ENCODE assay signal across 8 cellular contexts in genomic region chrX:70132877-70133302, GRCh38. TPM values are rescaled to one million over a fixed set of nuclear protein-coding genes. Genes with fewer than 3 reads are reported as not detected.
DNase-seq lines count a peak whose midpoint lies in the region; ATAC-seq lines count a peak whose summit lies in the region.

No MANE protein-coding gene starts in this region.

- H3K9ac ChIP-seq in muscle layer of colon (ENCODE audit: low read length) = no peak overlapping the region

- H3K4me3 ChIP-seq in muscle layer of colon (ENCODE audit: low read depth in 1 of 2, low read length in 2 of 2) = peak overlapping the region; percentile 62 to 79

- intact Hi-C loops in posterior cingulate gyrus (cut with DNase I) = loop anchor here (2.0 kb wide), 1 partner anchor 300 kb away; no protein-coding TSS in a partner anchor

- peak; percentile 18 for ATAC-seq in GM19452 (IDR thresholded peaks at IDR 0.05; ENCODE audit: unreplicated experiment)

- DNase-seq in SKM-1 (lab: John Stamatoyannopoulos, UW; ENCODE audit: unreplicated experiment) (no peak), mucosa of gallbladder (ENCODE audit: low spot score) (no peak), retina (no peak), posterior cingulate gyrus (no peak)

- H3K27me3 ChIP-seq in muscle layer of colon (ENCODE audit: control insufficient read depth in 1 of 2, insufficient read depth in 2 of 2, low read length in 2 of 2) = peaks cover 0 to 5% of the 10 kb centered on the region in 2 donors

- H3K4me1 ChIP-seq in muscle layer of colon (ENCODE audit: insufficient read depth, low read length) = peaks cover 6% of the 10 kb centered on the region

- H3K36me3 ChIP-seq in KOPT-K1 (ENCODE audit: insufficient read depth, low read length) (peaks cover 32% of the 10 kb centered on the region), muscle layer of colon (ENCODE audit: insufficient read depth, low read length) (no peaks in the 10 kb centered on the region)

- H3K9me3 ChIP-seq in KOPT-K1 (ENCODE audit: insufficient read depth, low read length, poor library complexity, severe bottlenecking) (no peaks in the 10 kb centered on the region), muscle layer of colon (ENCODE audit: low read length) (no peaks in the 10 kb centered on the region)

- peak overlapping the region; percentile 84 for H3K27ac ChIP-seq in KOPT-K1 (ENCODE audit: low read depth, low read length, poor library complexity, severe bottlenecking)
- H3K27ac ChIP-seq in cingulate gyrus (ENCODE audit: low read depth, low read length) = peak overlapping the region; percentile 65
- H3K27ac ChIP-seq in muscle layer of colon (ENCODE audit: low read depth, low read length) = peak overlapping the region; percentile 76

RNA-seq across cellular contexts. Expression of gene IGBP1, which starts 0.4 kb away (rescaled TPM):
- 61.9 TPM for total RNA-seq in mucosa of gallbladder

RNA-seq across cellular contexts. Expression of gene DGAT2L6, which starts 44.4 kb away (rescaled TPM):
- total RNA-seq in mucosa of gallbladder = not detected
